Comparison of ENCODE assay signal across 7 cellular contexts in the genomic region with DNA sequence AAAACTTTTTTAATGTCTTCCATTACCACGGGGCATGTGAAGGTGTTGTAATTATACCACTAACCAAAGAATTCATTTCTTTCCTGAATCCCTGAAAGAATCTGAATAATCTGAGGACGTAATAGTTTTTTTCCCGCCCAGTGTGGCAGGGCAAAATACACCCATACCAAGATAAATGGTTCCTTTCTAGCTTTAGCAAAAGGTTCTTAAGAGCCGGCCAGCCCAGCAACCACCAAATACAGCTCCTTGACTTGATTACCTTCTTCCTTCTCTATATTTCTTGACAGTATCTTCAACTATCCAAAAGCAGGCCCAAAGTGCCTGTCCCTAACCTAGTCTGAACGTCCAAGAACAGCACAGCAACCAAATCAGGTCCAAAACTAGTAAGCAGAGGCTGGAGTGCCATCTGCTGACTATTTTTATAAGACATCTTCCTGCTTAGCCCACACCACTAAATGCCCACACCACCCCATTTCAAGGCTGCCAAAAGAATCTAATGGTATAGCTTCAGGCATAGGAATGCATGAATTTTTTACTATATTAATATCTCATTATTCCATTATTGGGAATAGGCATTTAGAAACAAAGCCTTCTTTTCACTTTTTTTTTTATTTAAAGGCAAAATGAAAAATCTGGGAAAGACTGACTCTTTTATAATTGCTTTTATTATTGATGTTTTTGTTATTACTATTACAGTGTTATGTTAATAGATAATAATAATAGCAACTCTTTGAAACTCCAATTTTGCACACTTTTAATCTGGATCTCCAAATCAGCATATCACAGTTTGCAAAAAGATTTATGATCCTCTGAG.
DNase-seq lines count a peak whose midpoint lies in the region; ATAC-seq and TF ChIP-seq lines count a peak whose summit lies in the region.

No MANE protein-coding gene starts in this region.

- intact Hi-C loops in esophagus squamous epithelium (cut with DNase I) = loop anchor here (5.0 kb wide), 1 partner anchor 1086 kb away; no protein-coding TSS in a partner anchor

- peaks cover 56% of the 10 kb centered on the region for H3K4me1 Mint-ChIP-seq in nephron
- H3K4me1 Mint-ChIP-seq in activated naive CD8-positive, alpha-beta T cell treated with anti-CD3 and anti-CD28 coated beads, Interleukin-2, amount 50 U/mL, for 24 hours = no peaks in the 10 kb centered on the region

- no peaks in the 10 kb centered on the region for H3K9me3 Mint-ChIP-seq in nephron
- no peaks in the 10 kb centered on the region for H3K9me3 Mint-ChIP-seq in activated naive CD8-positive, alpha-beta T cell treated with anti-CD3 and anti-CD28 coated beads, Interleukin-2, amount 50 U/mL, for 24 hours

- DNase-seq in GM03348 (ENCODE audit: low spot score) (peak; percentile 79), Karpas-422 (peak; percentile 76), RPMI8226 (peak; percentile 42), esophagus squamous epithelium (lab: John Stamatoyannopoulos, UW) (no peak)
- DNase-seq in activated naive CD8-positive, alpha-beta T cell treated with anti-CD3 and anti-CD28 coated beads, Interleukin-2, amount 50 U/mL, for 24 hours = no peak

- no peak overlapping the region for H2AFZ ChIP-seq in Karpas-422 (ENCODE audit: low read length)

- TF ChIP-seq POLR2A in esophagus squamous epithelium (IDR thresholded peaks at IDR 0.05) = no peak

- H3K27me3 ChIP-seq in Karpas-422 (ENCODE audit: low read length) (no peaks in the 10 kb centered on the region), esophagus squamous epithelium (peaks cover 0 to 35% (median 0%) of the 10 kb centered on the region in 4 donors)

- H3K4me3 ChIP-seq in Karpas-422 (ENCODE audit: low read length) (no peak overlapping the region), esophagus squamous epithelium (no peak overlapping the region)

- peak overlapping the region in 1 of 3 experiments; percentile 0 for H3K4me3 Mint-ChIP-seq in nephron
- H3K4me3 Mint-ChIP-seq in activated naive CD8-positive, alpha-beta T cell treated with anti-CD3 and anti-CD28 coated beads, Interleukin-2, amount 50 U/mL, for 24 hours = no peak overlapping the region

- no peaks in the 10 kb centered on the region for H3K9me2 ChIP-seq in Karpas-422 (replicated peaks; ENCODE audit: insufficient read depth, low read length)

- no peaks in the 10 kb centered on the region for H3K79me2 ChIP-seq in Karpas-422 (ENCODE audit: low read length)

- H3K36me3 Mint-ChIP-seq in nephron (ENCODE audit: low read depth) = no peaks in the 10 kb centered on the region
- H3K36me3 Mint-ChIP-seq in activated naive CD8-positive, alpha-beta T cell treated with anti-CD3 and anti-CD28 coated beads, Interleukin-2, amount 50 U/mL, for 24 hours (ENCODE audit: low read depth) = no peaks in the 10 kb centered on the region

- peak overlapping the region in 2 of 3 experiments; percentile 55 to 71 for H3K27ac Mint-ChIP-seq in nephron
- no peak overlapping the region for H3K27ac Mint-ChIP-seq in activated naive CD8-positive, alpha-beta T cell treated with anti-CD3 and anti-CD28 coated beads, Interleukin-2, amount 50 U/mL, for 24 hours

- H3K36me3 ChIP-seq in Karpas-422 (ENCODE audit: insufficient read depth, low read length) (no peaks in the 10 kb centered on the region), esophagus squamous epithelium (no peaks in the 10 kb centered on the region)

- WGBS in esophagus squamous epithelium, 2 donors = 60 to 62% methylated on average over 5 of the region's 5 CpGs

- peaks cover 20% of the 10 kb centered on the region for H3K27me3 Mint-ChIP-seq in nephron (ENCODE audit: low read depth)
- H3K27me3 Mint-ChIP-seq in activated naive CD8-positive, alpha-beta T cell treated with anti-CD3 and anti-CD28 coated beads, Interleukin-2, amount 50 U/mL, for 24 hours = peaks cover 19% of the 10 kb centered on the region

- H3K4me2 ChIP-seq in Karpas-422 (ENCODE audit: low read depth, low read length, poor library complexity, severe bottlenecking) = no peak overlapping the region

- TF ChIP-seq CTCF in esophagus squamous epithelium (IDR thresholded peaks at IDR 0.05) (peak in 5 of 6 experiments; percentile 48 to 67 (median 52)), nephron (IDR thresholded peaks at IDR 0.05; ENCODE audit: unreplicated experiment in 3 of 3) (peak; percentile 66 to 81 (median 71))

- H3K4me1 ChIP-seq in Karpas-422 (ENCODE audit: low read length) (no peaks in the 10 kb centered on the region), esophagus squamous epithelium (no peaks in the 10 kb centered on the region)

- H3K9ac ChIP-seq in Karpas-422 (ENCODE audit: low read length) = no peak overlapping the region

- no peak overlapping the region for H3K27ac ChIP-seq in Karpas-422 (ENCODE audit: low read length)
- H3K27ac ChIP-seq in esophagus squamous epithelium = no peak overlapping the region

- ATAC-seq in GM18861 (IDR thresholded peaks at IDR 0.05; ENCODE audit: unreplicated experiment) = no peak
- no peak for ATAC-seq in activated naive CD8-positive, alpha-beta T cell treated with anti-CD3 and anti-CD28 coated beads, Interleukin-2, amount 50 U/mL, for 24 hours

- H3K9me3 ChIP-seq in Karpas-422 (ENCODE audit: low read length) = no peaks in the 10 kb centered on the region
- no peaks in the 10 kb centered on the region for H3K9me3 ChIP-seq in esophagus squamous epithelium

- H4K20me1 ChIP-seq in Karpas-422 (ENCODE audit: insufficient read depth, low read depth, low read length) = no peaks in the 10 kb centered on the region

Comparison
In these comparisons a context has a peak if more than half of its experiments do, and no peak if none do; other contexts are left out.
1. DNase-seq: peak in GM03348 (single experiment), Karpas-422 (single experiment) and RPMI8226 (single experiment); none in esophagus squamous epithelium (single experiment) and activated naive CD8-positive, alpha-beta T cell treated with anti-CD3 and anti-CD28 coated beads, Interleukin-2, amount 50 U/mL, for 24 hours (single experiment).